In genomic region chr3:40584625-40585189, GRCh38 we compare ENCODE assay signal across 8 cellular contexts. TPM values are rescaled to one million over a fixed set of nuclear protein-coding genes. Genes with fewer than 3 reads are reported as not detected.
DNase-seq lines count a peak whose midpoint lies in the region; ATAC-seq and TF ChIP-seq lines count a peak whose summit lies in the region.

No MANE protein-coding gene starts in this region.

- no peak overlapping the region for H3K4me3 Mint-ChIP-seq in activated CD4-positive, alpha-beta T cell treated with anti-CD3 and anti-CD28 coated beads, Interleukin-2, amount 10 ng/mL, durations not matched to agents 7 days and 5 days

- H3K27me3 ChIP-seq in colonic mucosa = no peaks in the 10 kb centered on the region

- H3K9me3 ChIP-seq in colonic mucosa = no peaks in the 10 kb centered on the region

- DNase-seq in G401 (ENCODE audit: low spot score) (peak; percentile 88), NCI-H2227 treated with DMSO at 0.1 percent for 48 hours (lab: John Stamatoyannopoulos, UW) (peak; percentile 67), colonic mucosa (peak; percentile 84), left kidney (ENCODE audit: low read depth, low spot score) (peak; percentile 92), NCI-H2171 (lab: John Stamatoyannopoulos, UW) (no peak)
- DNase-seq in activated CD4-positive, alpha-beta T cell treated with anti-CD3 and anti-CD28 coated beads, Interleukin-2, amount 10 ng/mL, durations not matched to agents 7 days and 5 days = peak; percentile 68
- peak; percentile 44 for DNase-seq in stimulated activated CD4-positive, alpha-beta T cell treated with anti-CD3 and anti-CD28 coated beads, Interleukin-2, amount 100 ng/mL, for 4 hours (ENCODE audit: low read depth)

- CTCF ChIA-PET in activated CD4-positive, alpha-beta T cell treated with anti-CD3 and anti-CD28 coated beads, Interleukin-2, amount 10 ng/mL, durations not matched to agents 7 days and 5 days (lab: Charles Lee) = interaction anchor here (0.6 to 1.2 kb wide), 4 partner anchors 13 to 980 kb away, joined by 3 to 4 read pairs (median 3); no protein-coding TSS in a partner anchor

- no peaks in the 10 kb centered on the region for H3K36me3 Mint-ChIP-seq in activated CD4-positive, alpha-beta T cell treated with anti-CD3 and anti-CD28 coated beads, Interleukin-2, amount 10 ng/mL, durations not matched to agents 7 days and 5 days (ENCODE audit: low read depth)

- in situ Hi-C loops in G401 (cut with HindIII; ENCODE audit: low sequenced_read_pairs) = no loop called here

- TF ChIP-seq CTCF in colonic mucosa (IDR thresholded peaks at IDR 0.05) = peak; percentile 96

- H3K4me1 ChIP-seq in colonic mucosa = no peaks in the 10 kb centered on the region

- H3K4me1 Mint-ChIP-seq in activated CD4-positive, alpha-beta T cell treated with anti-CD3 and anti-CD28 coated beads, Interleukin-2, amount 10 ng/mL, durations not matched to agents 7 days and 5 days = no peaks in the 10 kb centered on the region

- H3K9me3 Mint-ChIP-seq in activated CD4-positive, alpha-beta T cell treated with anti-CD3 and anti-CD28 coated beads, Interleukin-2, amount 10 ng/mL, durations not matched to agents 7 days and 5 days = no peaks in the 10 kb centered on the region

- no peak overlapping the region for H3K27ac Mint-ChIP-seq in activated CD4-positive, alpha-beta T cell treated with anti-CD3 and anti-CD28 coated beads, Interleukin-2, amount 10 ng/mL, durations not matched to agents 7 days and 5 days

- peaks cover 5% of the 10 kb centered on the region for H3K27me3 Mint-ChIP-seq in activated CD4-positive, alpha-beta T cell treated with anti-CD3 and anti-CD28 coated beads, Interleukin-2, amount 10 ng/mL, durations not matched to agents 7 days and 5 days

- no peak overlapping the region for H3K27ac ChIP-seq in colonic mucosa

- no peak overlapping the region for H3K9ac ChIP-seq in colonic mucosa (ENCODE audit: low read depth in 2 of 2, low read length in 2 of 2)

- intact Hi-C loops in colonic mucosa (cut with DNase I) = loop anchor here (5.0 to 10.0 kb wide), 5 partner anchors 130 to 1133 kb away; no protein-coding TSS in a partner anchor

- POLR2A ChIA-PET in activated CD4-positive, alpha-beta T cell treated with anti-CD3 and anti-CD28 coated beads, Interleukin-2, amount 10 ng/mL, durations not matched to agents 7 days and 5 days (lab: Charles Lee) = no interaction called here

- H3K36me3 ChIP-seq in colonic mucosa = no peaks in the 10 kb centered on the region

- no peak overlapping the region for H3K4me3 ChIP-seq in colonic mucosa

- peak; percentile 67 for ATAC-seq in HG02642 (IDR thresholded peaks at IDR 0.05; ENCODE audit: poor library complexity, unreplicated experiment)

RNA-seq across cellular contexts. Expression of gene ZNF621, which starts 59.9 kb away (rescaled TPM):
- total RNA-seq in G401 (2014; rRNA removed; shearing (Covaris generic)) = 17.8 and 17.9 TPM in 2 replicates
- total RNA-seq in activated CD4-positive, alpha-beta T cell treated with anti-CD3 and anti-CD28 coated beads, Interleukin-2, amount 10 ng/mL, durations not matched to agents 7 days and 5 days = 10 to 100 TPM; 21.7 to 25.6 TPM
- total RNA-seq in colonic mucosa = 10 to 100 TPM; 13.5 to 14.3 TPM
